ENCODE assay signal across 2 cellular contexts in the genomic region with DNA sequence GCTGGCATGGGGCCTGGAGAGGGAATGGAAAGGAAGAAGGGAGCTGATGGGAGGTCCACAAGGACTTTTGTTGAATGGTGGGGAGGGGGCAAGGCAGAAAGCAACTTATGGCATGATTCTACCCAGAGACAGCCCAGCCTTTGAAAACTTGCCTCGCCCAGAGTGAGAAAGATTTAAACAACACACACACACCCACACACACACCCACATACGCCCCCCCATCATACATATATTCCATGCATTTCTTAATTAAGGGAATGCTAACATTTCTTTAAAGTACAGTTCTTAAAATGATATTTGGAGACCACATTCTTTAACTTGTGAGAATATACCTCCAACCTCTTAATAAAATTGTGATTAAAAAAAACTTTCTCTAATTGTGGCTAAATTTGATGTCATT.
TF ChIP-seq lines count a peak whose summit lies in the region.

No MANE protein-coding gene starts in this region.

TF ChIP-seq in GM23338, 12 proteins besides CTCF, POLR2A, EP300 and RAD21:
- TF ChIP-seq EZH2 (IDR thresholded peaks at IDR 0.05; ENCODE audit: low read depth, unreplicated experiment) (no peak), CREB1 (CRISPR knock-in tag; IDR thresholded peaks at IDR 0.05; ENCODE audit: low read depth) (no peak), ZNF114 (CRISPR knock-in tag; IDR thresholded peaks at IDR 0.05) (no peak)

TF ChIP-seq in H1, 55 proteins besides CTCF, POLR2A, EP300 and RAD21:
- TF ChIP-seq POU5F1 (IDR thresholded peaks at IDR 0.05; ENCODE audit: low read depth, low read length) (no peak), HDAC6 (IDR thresholded peaks at IDR 0.05; ENCODE audit: low read depth, low read length) (no peak), CHD2 (IDR thresholded peaks at IDR 0.05; ENCODE audit: low read length) (no peak), KDM5A (IDR thresholded peaks at IDR 0.05; ENCODE audit: low read length) (no peak), EGR1 (IDR thresholded peaks at IDR 0.05; ENCODE audit: borderline replicate concordance, low read depth, low read length) (no peak), SAP30 (IDR thresholded peaks at IDR 0.05; ENCODE audit: insufficient read depth, insufficient replicate concordance, low read length) (no peak), KDM1A (IDR thresholded peaks at IDR 0.05; ENCODE audit: borderline replicate concordance, low read length) (no peak), BCL11A (IDR thresholded peaks at IDR 0.05; ENCODE audit: low read depth in 2 of 2, low read length in 2 of 2) (no peak), TAF1 (IDR thresholded peaks at IDR 0.05; ENCODE audit: low read depth, low read length) (no peak), POLR2AphosphoS5 (IDR thresholded peaks at IDR 0.05; ENCODE audit: low read depth, low read length) (no peak), TCF12 (IDR thresholded peaks at IDR 0.05; ENCODE audit: low read depth, low read length) (no peak), GABPA (IDR thresholded peaks at IDR 0.05; ENCODE audit: borderline replicate concordance, insufficient read depth, low read length) (no peak), FOSL1 (IDR thresholded peaks at IDR 0.05; ENCODE audit: insufficient read depth, low read depth, low read length) (no peak), RXRA (IDR thresholded peaks at IDR 0.05; ENCODE audit: insufficient read depth, low read depth, low read length) (no peak)
- TF ChIP-seq, protein P1, sequence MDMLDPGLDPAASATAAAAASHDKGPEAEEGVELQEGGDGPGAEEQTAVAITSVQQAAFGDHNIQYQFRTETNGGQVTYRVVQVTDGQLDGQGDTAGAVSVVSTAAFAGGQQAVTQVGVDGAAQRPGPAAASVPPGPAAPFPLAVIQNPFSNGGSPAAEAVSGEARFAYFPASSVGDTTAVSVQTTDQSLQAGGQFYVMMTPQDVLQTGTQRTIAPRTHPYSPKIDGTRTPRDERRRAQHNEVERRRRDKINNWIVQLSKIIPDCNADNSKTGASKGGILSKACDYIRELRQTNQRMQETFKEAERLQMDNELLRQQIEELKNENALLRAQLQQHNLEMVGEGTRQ (IDR thresholded peaks at IDR 0.05; ENCODE audit: low read length): no peak
